In the genomic region with DNA sequence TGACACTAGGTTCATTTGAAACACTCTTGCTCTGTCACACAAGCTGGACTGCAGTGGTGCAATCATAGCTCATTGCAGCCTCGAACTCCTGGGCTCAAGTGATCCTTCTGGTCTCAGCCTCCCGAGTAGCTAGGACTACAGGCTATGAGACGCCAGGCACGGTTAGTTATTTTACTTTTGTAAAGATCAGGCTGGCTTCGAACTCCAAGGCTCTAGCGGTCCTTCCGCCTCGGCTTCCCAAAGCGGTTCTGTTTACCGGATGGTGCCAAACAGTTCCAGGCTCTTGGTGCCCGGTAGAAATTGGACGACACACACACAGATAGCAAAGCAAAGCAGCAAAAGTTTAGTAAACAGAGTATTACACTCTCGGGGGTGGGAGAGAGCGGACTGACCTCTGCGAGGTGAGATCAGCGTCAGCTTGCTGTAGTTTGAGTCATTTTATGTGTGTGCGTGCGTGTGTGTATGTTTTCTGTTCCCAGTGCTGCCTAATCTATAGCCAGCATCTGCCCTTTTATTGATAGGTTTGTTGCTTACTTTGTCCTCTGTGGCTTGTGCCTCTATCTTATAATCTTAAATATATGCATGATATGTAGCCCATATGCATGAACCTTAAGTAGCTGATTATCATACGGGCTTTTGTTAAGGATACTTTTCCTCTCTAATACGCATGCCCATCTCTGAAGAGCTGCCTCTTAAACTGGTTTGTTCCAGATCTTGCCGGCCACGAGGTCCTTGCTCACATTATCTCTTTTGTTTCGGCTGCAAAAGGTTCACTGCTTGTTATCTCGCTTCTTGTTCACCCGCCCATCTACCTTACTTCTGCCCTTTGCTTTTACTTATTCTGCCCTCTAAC, we compare ENCODE assay signal across 1 cellular context.
TF ChIP-seq lines count a peak whose summit lies in the region.

No MANE protein-coding gene starts in this region.

TF ChIP-seq in HepG2, 621 proteins besides CTCF, POLR2A, EP300 and RAD21 (continued from another document and continues in another):
- peak; percentile 4; the same call in 1 of the 2 replicates for TF ChIP-seq ZNF124 (CRISPR knock-in tag; IDR thresholded peaks at IDR 0.05)
- TF ChIP-seq, protein P1, sequence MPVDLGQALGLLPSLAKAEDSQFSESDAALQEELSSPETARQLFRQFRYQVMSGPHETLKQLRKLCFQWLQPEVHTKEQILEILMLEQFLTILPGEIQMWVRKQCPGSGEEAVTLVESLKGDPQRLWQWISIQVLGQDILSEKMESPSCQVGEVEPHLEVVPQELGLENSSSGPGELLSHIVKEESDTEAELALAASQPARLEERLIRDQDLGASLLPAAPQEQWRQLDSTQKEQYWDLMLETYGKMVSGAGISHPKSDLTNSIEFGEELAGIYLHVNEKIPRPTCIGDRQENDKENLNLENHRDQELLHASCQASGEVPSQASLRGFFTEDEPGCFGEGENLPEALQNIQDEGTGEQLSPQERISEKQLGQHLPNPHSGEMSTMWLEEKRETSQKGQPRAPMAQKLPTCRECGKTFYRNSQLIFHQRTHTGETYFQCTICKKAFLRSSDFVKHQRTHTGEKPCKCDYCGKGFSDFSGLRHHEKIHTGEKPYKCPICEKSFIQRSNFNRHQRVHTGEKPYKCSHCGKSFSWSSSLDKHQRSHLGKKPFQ (CRISPR knock-in tag; IDR thresholded peaks at IDR 0.05; ENCODE audit: insufficient replicate concordance) = no peak
- no peak for TF ChIP-seq ZNF563 (CRISPR knock-in tag; IDR thresholded peaks at IDR 0.05)
- no peak for TF ChIP-seq ZNF761 (CRISPR knock-in tag; conservative IDR thresholded peaks at IDR 0.05)
- 0 out of 2 replicates have a peak, but pooled peaks have one; percentile 61 for TF ChIP-seq ZNF451 (CRISPR knock-in tag; IDR thresholded peaks at IDR 0.05)
- TF ChIP-seq, protein P2, sequence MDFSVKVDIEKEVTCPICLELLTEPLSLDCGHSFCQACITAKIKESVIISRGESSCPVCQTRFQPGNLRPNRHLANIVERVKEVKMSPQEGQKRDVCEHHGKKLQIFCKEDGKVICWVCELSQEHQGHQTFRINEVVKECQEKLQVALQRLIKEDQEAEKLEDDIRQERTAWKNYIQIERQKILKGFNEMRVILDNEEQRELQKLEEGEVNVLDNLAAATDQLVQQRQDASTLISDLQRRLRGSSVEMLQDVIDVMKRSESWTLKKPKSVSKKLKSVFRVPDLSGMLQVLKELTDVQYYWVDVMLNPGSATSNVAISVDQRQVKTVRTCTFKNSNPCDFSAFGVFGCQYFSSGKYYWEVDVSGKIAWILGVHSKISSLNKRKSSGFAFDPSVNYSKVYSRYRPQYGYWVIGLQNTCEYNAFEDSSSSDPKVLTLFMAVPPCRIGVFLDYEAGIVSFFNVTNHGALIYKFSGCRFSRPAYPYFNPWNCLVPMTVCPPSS (IDR thresholded peaks at IDR 0.05) = no peak
- TF ChIP-seq, protein P3, sequence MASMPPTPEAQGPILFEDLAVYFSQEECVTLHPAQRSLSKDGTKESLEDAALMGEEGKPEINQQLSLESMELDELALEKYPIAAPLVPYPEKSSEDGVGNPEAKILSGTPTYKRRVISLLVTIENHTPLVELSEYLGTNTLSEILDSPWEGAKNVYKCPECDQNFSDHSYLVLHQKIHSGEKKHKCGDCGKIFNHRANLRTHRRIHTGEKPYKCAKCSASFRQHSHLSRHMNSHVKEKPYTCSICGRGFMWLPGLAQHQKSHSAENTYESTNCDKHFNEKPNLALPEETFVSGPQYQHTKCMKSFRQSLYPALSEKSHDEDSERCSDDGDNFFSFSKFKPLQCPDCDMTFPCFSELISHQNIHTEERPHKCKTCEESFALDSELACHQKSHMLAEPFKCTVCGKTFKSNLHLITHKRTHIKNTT (CRISPR knock-in tag; IDR thresholded peaks at IDR 0.05) = no peak
- TF ChIP-seq, protein P4, sequence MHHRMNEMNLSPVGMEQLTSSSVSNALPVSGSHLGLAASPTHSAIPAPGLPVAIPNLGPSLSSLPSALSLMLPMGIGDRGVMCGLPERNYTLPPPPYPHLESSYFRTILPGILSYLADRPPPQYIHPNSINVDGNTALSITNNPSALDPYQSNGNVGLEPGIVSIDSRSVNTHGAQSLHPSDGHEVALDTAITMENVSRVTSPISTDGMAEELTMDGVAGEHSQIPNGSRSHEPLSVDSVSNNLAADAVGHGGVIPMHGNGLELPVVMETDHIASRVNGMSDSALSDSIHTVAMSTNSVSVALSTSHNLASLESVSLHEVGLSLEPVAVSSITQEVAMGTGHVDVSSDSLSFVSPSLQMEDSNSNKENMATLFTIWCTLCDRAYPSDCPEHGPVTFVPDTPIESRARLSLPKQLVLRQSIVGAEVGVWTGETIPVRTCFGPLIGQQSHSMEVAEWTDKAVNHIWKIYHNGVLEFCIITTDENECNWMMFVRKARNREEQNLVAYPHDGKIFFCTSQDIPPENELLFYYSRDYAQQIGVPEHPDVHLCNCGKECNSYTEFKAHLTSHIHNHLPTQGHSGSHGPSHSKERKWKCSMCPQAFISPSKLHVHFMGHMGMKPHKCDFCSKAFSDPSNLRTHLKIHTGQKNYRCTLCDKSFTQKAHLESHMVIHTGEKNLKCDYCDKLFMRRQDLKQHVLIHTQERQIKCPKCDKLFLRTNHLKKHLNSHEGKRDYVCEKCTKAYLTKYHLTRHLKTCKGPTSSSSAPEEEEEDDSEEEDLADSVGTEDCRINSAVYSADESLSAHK (CRISPR knock-in tag; IDR thresholded peaks at IDR 0.05; ENCODE audit: borderline replicate concordance) = no peak
- TF ChIP-seq ZNF709 (CRISPR knock-in tag; IDR thresholded peaks at IDR 0.05) = peak; percentile 64; the same call in 1 of the 2 replicates
- TF ChIP-seq ZNF331 (CRISPR knock-in tag; IDR thresholded peaks at IDR 0.05) = peak; percentile 26; the same call in 1 of the 2 replicates
- no peak for TF ChIP-seq ZNF382 (CRISPR knock-in tag; IDR thresholded peaks at IDR 0.05; ENCODE audit: borderline replicate concordance)
- TF ChIP-seq, protein P5, sequence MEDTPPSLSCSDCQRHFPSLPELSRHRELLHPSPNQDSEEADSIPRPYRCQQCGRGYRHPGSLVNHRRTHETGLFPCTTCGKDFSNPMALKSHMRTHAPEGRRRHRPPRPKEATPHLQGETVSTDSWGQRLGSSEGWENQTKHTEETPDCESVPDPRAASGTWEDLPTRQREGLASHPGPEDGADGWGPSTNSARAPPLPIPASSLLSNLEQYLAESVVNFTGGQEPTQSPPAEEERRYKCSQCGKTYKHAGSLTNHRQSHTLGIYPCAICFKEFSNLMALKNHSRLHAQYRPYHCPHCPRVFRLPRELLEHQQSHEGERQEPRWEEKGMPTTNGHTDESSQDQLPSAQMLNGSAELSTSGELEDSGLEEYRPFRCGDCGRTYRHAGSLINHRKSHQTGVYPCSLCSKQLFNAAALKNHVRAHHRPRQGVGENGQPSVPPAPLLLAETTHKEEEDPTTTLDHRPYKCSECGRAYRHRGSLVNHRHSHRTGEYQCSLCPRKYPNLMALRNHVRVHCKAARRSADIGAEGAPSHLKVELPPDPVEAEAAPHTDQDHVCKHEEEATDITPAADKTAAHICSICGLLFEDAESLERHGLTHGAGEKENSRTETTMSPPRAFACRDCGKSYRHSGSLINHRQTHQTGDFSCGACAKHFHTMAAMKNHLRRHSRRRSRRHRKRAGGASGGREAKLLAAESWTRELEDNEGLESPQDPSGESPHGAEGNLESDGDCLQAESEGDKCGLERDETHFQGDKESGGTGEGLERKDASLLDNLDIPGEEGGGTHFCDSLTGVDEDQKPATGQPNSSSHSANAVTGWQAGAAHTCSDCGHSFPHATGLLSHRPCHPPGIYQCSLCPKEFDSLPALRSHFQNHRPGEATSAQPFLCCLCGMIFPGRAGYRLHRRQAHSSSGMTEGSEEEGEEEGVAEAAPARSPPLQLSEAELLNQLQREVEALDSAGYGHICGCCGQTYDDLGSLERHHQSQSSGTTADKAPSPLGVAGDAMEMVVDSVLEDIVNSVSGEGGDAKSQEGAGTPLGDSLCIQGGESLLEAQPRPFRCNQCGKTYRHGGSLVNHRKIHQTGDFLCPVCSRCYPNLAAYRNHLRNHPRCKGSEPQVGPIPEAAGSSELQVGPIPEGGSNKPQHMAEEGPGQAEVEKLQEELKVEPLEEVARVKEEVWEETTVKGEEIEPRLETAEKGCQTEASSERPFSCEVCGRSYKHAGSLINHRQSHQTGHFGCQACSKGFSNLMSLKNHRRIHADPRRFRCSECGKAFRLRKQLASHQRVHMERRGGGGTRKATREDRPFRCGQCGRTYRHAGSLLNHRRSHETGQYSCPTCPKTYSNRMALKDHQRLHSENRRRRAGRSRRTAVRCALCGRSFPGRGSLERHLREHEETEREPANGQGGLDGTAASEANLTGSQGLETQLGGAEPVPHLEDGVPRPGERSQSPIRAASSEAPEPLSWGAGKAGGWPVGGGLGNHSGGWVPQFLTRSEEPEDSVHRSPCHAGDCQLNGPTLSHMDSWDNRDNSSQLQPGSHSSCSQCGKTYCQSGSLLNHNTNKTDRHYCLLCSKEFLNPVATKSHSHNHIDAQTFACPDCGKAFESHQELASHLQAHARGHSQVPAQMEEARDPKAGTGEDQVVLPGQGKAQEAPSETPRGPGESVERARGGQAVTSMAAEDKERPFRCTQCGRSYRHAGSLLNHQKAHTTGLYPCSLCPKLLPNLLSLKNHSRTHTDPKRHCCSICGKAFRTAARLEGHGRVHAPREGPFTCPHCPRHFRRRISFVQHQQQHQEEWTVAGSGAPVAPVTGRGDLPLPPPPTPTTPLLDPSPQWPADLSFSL (CRISPR knock-in tag; IDR thresholded peaks at IDR 0.05) = no peak; the same call in 1 of the 2 replicates
- 0 out of 2 replicates have a peak, but pooled peaks have one; percentile 68 for TF ChIP-seq ZNF431 (CRISPR knock-in tag; IDR thresholded peaks at IDR 0.05; ENCODE audit: borderline replicate concordance, low read depth)
- no peak for TF ChIP-seq ZSCAN25 (CRISPR knock-in tag; IDR thresholded peaks at IDR 0.05)
- TF ChIP-seq ATAD3A (CRISPR knock-in tag; IDR thresholded peaks at IDR 0.05) = no peak
- no peak for TF ChIP-seq ZNF326 (CRISPR knock-in tag; IDR thresholded peaks at IDR 0.05; ENCODE audit: borderline replicate concordance)
- TF ChIP-seq ESRRA (CRISPR knock-in tag; IDR thresholded peaks at IDR 0.05; ENCODE audit: low read depth) = no peak; the same call in 1 of the 2 replicates
- no peak for TF ChIP-seq ZNF737 (CRISPR knock-in tag; IDR thresholded peaks at IDR 0.05; ENCODE audit: borderline replicate concordance)
- peak; percentile 74 for TF ChIP-seq ZNF501 (CRISPR knock-in tag; IDR thresholded peaks at IDR 0.05)
- TF ChIP-seq YEATS4 (CRISPR knock-in tag; IDR thresholded peaks at IDR 0.05; ENCODE audit: borderline replicate concordance) = peak; percentile 24; the same call in 1 of the 2 replicates
- 0 out of 2 replicates have a peak, but pooled peaks have one; percentile 14 for TF ChIP-seq ZNF337 (CRISPR knock-in tag; IDR thresholded peaks at IDR 0.05; ENCODE audit: borderline replicate concordance, low read depth)
- TF ChIP-seq, protein P6, sequence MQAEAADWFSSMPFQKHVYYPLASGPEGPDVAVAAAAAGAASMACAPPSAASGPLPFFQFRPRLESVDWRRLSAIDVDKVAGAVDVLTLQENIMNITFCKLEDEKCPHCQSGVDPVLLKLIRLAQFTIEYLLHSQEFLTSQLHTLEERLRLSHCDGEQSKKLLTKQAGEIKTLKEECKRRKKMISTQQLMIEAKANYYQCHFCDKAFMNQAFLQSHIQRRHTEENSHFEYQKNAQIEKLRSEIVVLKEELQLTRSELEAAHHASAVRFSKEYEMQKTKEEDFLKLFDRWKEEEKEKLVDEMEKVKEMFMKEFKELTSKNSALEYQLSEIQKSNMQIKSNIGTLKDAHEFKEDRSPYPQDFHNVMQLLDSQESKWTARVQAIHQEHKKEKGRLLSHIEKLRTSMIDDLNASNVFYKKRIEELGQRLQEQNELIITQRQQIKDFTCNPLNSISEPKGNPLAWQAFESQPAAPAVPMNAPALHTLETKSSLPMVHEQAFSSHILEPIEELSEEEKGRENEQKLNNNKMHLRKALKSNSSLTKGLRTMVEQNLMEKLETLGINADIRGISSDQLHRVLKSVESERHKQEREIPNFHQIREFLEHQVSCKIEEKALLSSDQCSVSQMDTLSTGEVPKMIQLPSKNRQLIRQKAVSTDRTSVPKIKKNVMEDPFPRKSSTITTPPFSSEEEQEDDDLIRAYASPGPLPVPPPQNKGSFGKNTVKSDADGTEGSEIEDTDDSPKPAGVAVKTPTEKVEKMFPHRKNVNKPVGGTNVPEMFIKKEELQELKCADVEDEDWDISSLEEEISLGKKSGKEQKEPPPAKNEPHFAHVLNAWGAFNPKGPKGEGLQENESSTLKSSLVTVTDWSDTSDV (CRISPR knock-in tag; IDR thresholded peaks at IDR 0.05) = no peak
- no peak for TF ChIP-seq ZNF570 (CRISPR knock-in tag; IDR thresholded peaks at IDR 0.05; ENCODE audit: borderline replicate concordance)
- TF ChIP-seq CBFB (CRISPR knock-in tag; IDR thresholded peaks at IDR 0.05) = no peak
- TF ChIP-seq, protein P7, sequence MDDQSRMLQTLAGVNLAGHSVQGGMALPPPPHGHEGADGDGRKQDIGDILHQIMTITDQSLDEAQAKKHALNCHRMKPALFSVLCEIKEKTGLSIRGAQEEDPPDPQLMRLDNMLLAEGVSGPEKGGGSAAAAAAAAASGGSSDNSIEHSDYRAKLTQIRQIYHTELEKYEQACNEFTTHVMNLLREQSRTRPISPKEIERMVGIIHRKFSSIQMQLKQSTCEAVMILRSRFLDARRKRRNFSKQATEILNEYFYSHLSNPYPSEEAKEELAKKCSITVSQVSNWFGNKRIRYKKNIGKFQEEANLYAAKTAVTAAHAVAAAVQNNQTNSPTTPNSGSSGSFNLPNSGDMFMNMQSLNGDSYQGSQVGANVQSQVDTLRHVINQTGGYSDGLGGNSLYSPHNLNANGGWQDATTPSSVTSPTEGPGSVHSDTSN (CRISPR knock-in tag; IDR thresholded peaks at IDR 0.05; ENCODE audit: borderline replicate concordance) = no peak
- no peak for TF ChIP-seq MBNL3 (CRISPR knock-in tag; conservative IDR thresholded peaks at IDR 0.05)
- TF ChIP-seq ZNF746 (CRISPR knock-in tag; IDR thresholded peaks at IDR 0.05) = no peak; the same call in 1 of the 2 replicates
- TF ChIP-seq, protein P8, sequence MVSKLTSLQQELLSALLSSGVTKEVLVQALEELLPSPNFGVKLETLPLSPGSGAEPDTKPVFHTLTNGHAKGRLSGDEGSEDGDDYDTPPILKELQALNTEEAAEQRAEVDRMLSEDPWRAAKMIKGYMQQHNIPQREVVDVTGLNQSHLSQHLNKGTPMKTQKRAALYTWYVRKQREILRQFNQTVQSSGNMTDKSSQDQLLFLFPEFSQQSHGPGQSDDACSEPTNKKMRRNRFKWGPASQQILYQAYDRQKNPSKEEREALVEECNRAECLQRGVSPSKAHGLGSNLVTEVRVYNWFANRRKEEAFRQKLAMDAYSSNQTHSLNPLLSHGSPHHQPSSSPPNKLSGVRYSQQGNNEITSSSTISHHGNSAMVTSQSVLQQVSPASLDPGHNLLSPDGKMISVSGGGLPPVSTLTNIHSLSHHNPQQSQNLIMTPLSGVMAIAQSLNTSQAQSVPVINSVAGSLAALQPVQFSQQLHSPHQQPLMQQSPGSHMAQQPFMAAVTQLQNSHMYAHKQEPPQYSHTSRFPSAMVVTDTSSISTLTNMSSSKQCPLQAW (CRISPR knock-in tag; IDR thresholded peaks at IDR 0.05) = no peak
- peak; percentile 37; the same call in 1 of the 2 replicates for TF ChIP-seq SMAD3 (CRISPR knock-in tag; IDR thresholded peaks at IDR 0.05)
- TF ChIP-seq SOX6 (IDR thresholded peaks at IDR 0.05) = no peak
- peak; percentile 22; the same call in 1 of the 2 replicates for TF ChIP-seq SOX6 (CRISPR knock-in tag; IDR thresholded peaks at IDR 0.05)
- TF ChIP-seq NR2C2 (CRISPR knock-in tag; IDR thresholded peaks at IDR 0.05; ENCODE audit: borderline replicate concordance) = 0 out of 2 replicates have a peak, but pooled peaks have one; percentile 28
- no peak for TF ChIP-seq ZNF136 (CRISPR knock-in tag; IDR thresholded peaks at IDR 0.05; ENCODE audit: low read depth)
- no peak for TF ChIP-seq CBX1 (IDR thresholded peaks at IDR 0.05; ENCODE audit: low read depth)
- TF ChIP-seq ZNF230 (CRISPR knock-in tag; IDR thresholded peaks at IDR 0.05) = no peak
- TF ChIP-seq HMGA1 (CRISPR knock-in tag; conservative IDR thresholded peaks at IDR 0.05) = no peak
